ENCODE assay signal across 9 cellular contexts in the genomic region with DNA sequence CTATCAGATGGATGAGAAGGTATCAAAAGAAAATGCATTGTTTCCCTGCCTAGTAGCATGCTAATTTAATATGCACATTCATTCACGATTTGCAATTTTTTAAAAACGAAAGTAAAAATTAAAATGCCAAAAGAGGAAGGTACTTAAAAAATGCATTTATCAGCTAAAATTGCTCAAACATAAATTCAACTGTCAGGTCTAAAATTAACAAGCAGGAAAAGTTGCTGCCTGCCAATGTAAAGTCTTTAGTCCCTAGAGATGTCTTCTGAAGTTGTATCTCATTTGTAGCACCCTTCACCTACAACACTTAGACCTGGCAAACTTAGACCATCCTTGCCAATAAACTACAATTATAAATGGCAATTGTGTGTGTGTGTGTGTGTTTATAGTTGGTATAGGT. TPM values are rescaled to one million over a fixed set of nuclear protein-coding genes. Genes with fewer than 3 reads are reported as not detected.
DNase-seq lines count a peak whose midpoint lies in the region; ATAC-seq and TF ChIP-seq lines count a peak whose summit lies in the region.
"Had no signal": no experiment of that assay in that cellular context is flagged by ENCODE, and none has a peak within 500 bp of the region (broad histone marks: within the 10 kb centered on the region; RNA-seq: fewer than 3 reads in every experiment).

No MANE protein-coding gene starts in this region.

- no peaks in the 10 kb centered on the region for H3K36me3 ChIP-seq in DOHH2 (ENCODE audit: control insufficient read depth, low read length)
- H3K36me3 ChIP-seq in mammary epithelial cell (ENCODE audit: insufficient read depth, low read length), result no peaks in the 10 kb centered on the region

- H4K20me1 ChIP-seq in DOHH2 (ENCODE audit: control insufficient read depth, insufficient read depth, low read depth, low read length), result no peaks in the 10 kb centered on the region
- H4K20me1 ChIP-seq in mammary epithelial cell (ENCODE audit: insufficient read depth, low read length), result no peaks in the 10 kb centered on the region

- H3F3A ChIP-seq in DOHH2 (ENCODE audit: control insufficient read depth, insufficient read depth), result peaks cover 12% of the 10 kb centered on the region

- no peak overlapping the region for H3K9ac ChIP-seq in mammary epithelial cell (ENCODE audit: insufficient read depth, low read length)

- peak; percentile 68 for DNase-seq in NB4 (ENCODE audit: low read depth)
- no peak for DNase-seq in mammary epithelial cell
- DNase-seq in osteocyte (ENCODE audit: extremely low spot score, unreplicated experiment), result no peak
- DNase-seq in DMS114 treated with DMSO at 0.1 percent for 48 hours (lab: John Stamatoyannopoulos, UW; ENCODE audit: unreplicated experiment), result no peak
- no peak for DNase-seq in NCI-H146 treated with DMSO at 0.1 percent for 48 hours (lab: John Stamatoyannopoulos, UW; ENCODE audit: unreplicated experiment)
- DNase-seq: midbrain had no signal

- BruUV-seq in mammary epithelial cell (replicated peaks; lab: Mats Ljungman, UMichigan), result no TSS peak

- H3K4me2 ChIP-seq in DOHH2 (ENCODE audit: low read length) (peak overlapping the region; percentile 89), mammary epithelial cell (ENCODE audit: insufficient read depth, low read depth, low read length) (peak overlapping the region; percentile 72)

- in situ Hi-C loops in mammary epithelial cell (cut with MboI; ENCODE audit: low sequenced_read_pairs in 2 of 2), result no loop called here

- H3K4me1 Mint-ChIP-seq in osteocyte (ENCODE audit: unreplicated experiment), result peaks cover 32% of the 10 kb centered on the region

- CTCF ChIA-PET in mammary epithelial cell (lab: Charles Lee; ENCODE audit: low non-redundant PET), result no interaction called here

- H3K27ac Mint-ChIP-seq in osteocyte (ENCODE audit: unreplicated experiment), result peak overlapping the region; percentile 87

- H3K4me3 ChIP-seq in DOHH2 (ENCODE audit: low read length) (peak overlapping the region; percentile 70), NB4 (ENCODE audit: low read depth, low read length) (peak overlapping the region; percentile 51), mammary epithelial cell (replicated peaks in 1 of 3; ENCODE audit: insufficient read depth in 1 of 3, low read depth in 2 of 3, low read length in 3 of 3) (peak overlapping the region in 2 of 3 experiments; percentile 9 to 28)

- TF ChIP-seq POLR2A in NB4 (IDR thresholded peaks at IDR 0.05; ENCODE audit: extremely low read depth, insufficient read length), result no peak

- intact Hi-C loops in mammary epithelial cell (cut with micrococcal nuclease), result no loop called here

- H3K27me3 ChIP-seq in DOHH2 (ENCODE audit: control insufficient read depth, low read length) (no peaks in the 10 kb centered on the region), mammary epithelial cell (ENCODE audit: insufficient read depth, low read length) (no peaks in the 10 kb centered on the region)

- H3K9me2 ChIP-seq in DOHH2 (replicated peaks; ENCODE audit: control insufficient read depth, low read length), result no peaks in the 10 kb centered on the region

- H3K79me2 ChIP-seq in DOHH2 (ENCODE audit: control insufficient read depth, low read length) (peaks cover 65% of the 10 kb centered on the region), mammary epithelial cell (ENCODE audit: insufficient read depth, low read length) (peaks cover 83% of the 10 kb centered on the region)

- no peaks in the 10 kb centered on the region for H3K9me3 ChIP-seq in DOHH2 (ENCODE audit: control insufficient read depth, insufficient read depth, low read length)
- H3K9me3 ChIP-seq in mammary epithelial cell (replicated peaks; ENCODE audit: insufficient read depth, low read length), result no peaks in the 10 kb centered on the region

- H3K4me1 ChIP-seq in DOHH2 (ENCODE audit: control insufficient read depth, low read length) (peaks cover 39% of the 10 kb centered on the region), mammary epithelial cell (ENCODE audit: insufficient read depth, low read length) (peaks cover 13% of the 10 kb centered on the region)

- 0% methylated on average over 2 of the region's 2 CpGs for WGBS in mammary epithelial cell (ENCODE audit: low coverage, missing lambda C conversion rate)

- H3K4me3 Mint-ChIP-seq in osteocyte (ENCODE audit: unreplicated experiment), result peak overlapping the region; percentile 29

- no peak for TF ChIP-seq CTCF in DOHH2 (IDR thresholded peaks at IDR 0.05; ENCODE audit: low read depth, low read length, poor library complexity, severe bottlenecking)
- TF ChIP-seq CTCF in NB4 (IDR thresholded peaks at IDR 0.05; ENCODE audit: low read depth, low read length), result no peak
- TF ChIP-seq CTCF in mammary epithelial cell (conservative IDR thresholded peaks at IDR 0.05 in 1 of 2, IDR thresholded peaks at IDR 0.05 in 1 of 2; ENCODE audit: extremely low read depth in 1 of 2, insufficient read depth in 1 of 2, low read depth in 1 of 2, low read length in 2 of 2), result no peak
- TF ChIP-seq CTCF in osteocyte (IDR thresholded peaks at IDR 0.05), result no peak

- dilution Hi-C loops in mammary epithelial cell (cut with HindIII; ENCODE audit: low sequenced_read_pairs), result no loop called here

- H3K27ac ChIP-seq in DOHH2 (ENCODE audit: low read depth, low read length) (peak overlapping the region; percentile 60), mammary epithelial cell (ENCODE audit: insufficient read depth, low read depth, low read length) (no peak overlapping the region)

- H3K27me3 Mint-ChIP-seq in osteocyte (ENCODE audit: unreplicated experiment), result no peaks in the 10 kb centered on the region

- peak overlapping the region; percentile 27 for H2AFZ ChIP-seq in mammary epithelial cell (ENCODE audit: low read depth, low read length)

- peaks cover 9% of the 10 kb centered on the region for H3K36me3 Mint-ChIP-seq in osteocyte (ENCODE audit: unreplicated experiment)

- no peaks in the 10 kb centered on the region for H3K9me3 Mint-ChIP-seq in osteocyte (ENCODE audit: unreplicated experiment)

- ATAC-seq in HG02798 (IDR thresholded peaks at IDR 0.05; ENCODE audit: poor library complexity, unreplicated experiment) (no peak), GM21367 (IDR thresholded peaks at IDR 0.05; ENCODE audit: unreplicated experiment) (no peak)

RNA-seq across cellular contexts. Expression of gene ATF7, which starts 7.8 kb away (rescaled TPM):
- total RNA-seq in mammary epithelial cell (10 to 100 TPM; 11.2 to 26.5 TPM), osteocyte (46.6 and 50.0 TPM in 2 replicates)
- 16.4 TPM for polyA plus RNA-seq in mammary epithelial cell
- polyA minus RNA-seq in mammary epithelial cell, result 68.1 TPM

RNA-seq across cellular contexts. Expression of gene ATP5MC2, which starts 57.5 kb away (rescaled TPM):
- 100 to 1,000 TPM in 1 of 2 donors, 10 to 100 TPM in 1; 47.2 to 140 TPM for total RNA-seq in mammary epithelial cell
- polyA plus RNA-seq in mammary epithelial cell, result 253 TPM
- 356 TPM for polyA minus RNA-seq in mammary epithelial cell
- total RNA-seq in osteocyte, result 294 TPM in 2 replicates

Comparison
In these comparisons a context has a peak if more than half of its experiments do, and no peak if none do; other contexts are left out.
1. H3K4me3 ChIP-seq: peak in every context shown above with its lines; median percentile 70 in DOHH2; 51 in NB4; 18 in mammary epithelial cell.